ENCODE assay signal across 11 cellular contexts in the genomic region with DNA sequence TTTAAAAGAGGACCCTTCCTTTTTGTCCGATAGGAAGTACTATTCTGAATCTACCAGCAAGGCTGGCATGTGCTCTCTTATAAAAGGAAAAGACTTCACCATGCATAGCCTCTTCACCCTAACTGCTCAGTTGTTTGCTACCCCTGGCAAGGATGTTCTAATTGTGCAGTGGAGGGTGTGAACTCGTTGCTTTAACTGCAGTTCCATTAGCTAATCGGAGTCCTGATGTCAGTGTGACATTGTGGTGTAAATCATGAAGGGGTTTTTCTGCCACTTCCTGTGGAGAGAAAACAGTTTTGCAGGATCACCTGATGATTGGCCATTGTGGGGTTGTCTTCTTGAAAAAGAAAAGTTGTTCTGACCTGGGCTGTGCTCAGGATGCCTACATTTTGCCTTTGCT.
A peak's percentile ranks its signal among the peaks of the same experiment; 100 is the strongest.
DNase-seq lines count a peak whose midpoint lies in the region; ATAC-seq, FAIRE-seq and TF ChIP-seq lines count a peak whose summit lies in the region.
"Had no signal": no experiment of that assay in that cellular context is flagged by ENCODE, and none has a peak within 500 bp of the region (broad histone marks: within the 10 kb centered on the region; RNA-seq: fewer than 3 reads in every experiment).

No MANE protein-coding gene starts in this region.

- intact Hi-C loops in HepG2 (cut with micrococcal nuclease; ENCODE audit: unreplicated experiment) = no loop called here

- no peaks in the 10 kb centered on the region for H3K9me3 ChIP-seq in liver (ENCODE audit: control insufficient read depth in 4 of 4, low read length in 3 of 4)
- no peaks in the 10 kb centered on the region for H3K9me3 ChIP-seq in HepG2 (ENCODE audit: low read length)
- H3K9me3 ChIP-seq in suprapubic skin = no peaks in the 10 kb centered on the region

- peaks cover 22% of the 10 kb centered on the region for H3K4me1 Mint-ChIP-seq in activated naive CD8-positive, alpha-beta T cell treated with anti-CD3 and anti-CD28 coated beads, Interleukin-2, amount 10 ng/mL, durations not matched to agents 7 days and 5 days
- H3K4me1 Mint-ChIP-seq in stimulated activated naive CD8-positive, alpha-beta T cell treated with anti-CD3 and anti-CD28 coated beads, Interleukin-15, amount 100 ng/mL, for 72 hours = peaks cover 22% of the 10 kb centered on the region

- DNase-seq in HepG2 (ENCODE audit: low spot score) (no peak), suprapubic skin (ENCODE audit: low spot score in 2 of 2) (no peak), foreskin keratinocyte (no peak), GDM1 (lab: John Stamatoyannopoulos, UW) (no peak)
- DNase-seq in activated naive CD8-positive, alpha-beta T cell treated with anti-CD3 and anti-CD28 coated beads, Interleukin-2, amount 10 ng/mL, durations not matched to agents 7 days and 5 days = no peak
- peak; percentile 16 to 43 for DNase-seq in stimulated activated naive CD8-positive, alpha-beta T cell treated with anti-CD3 and anti-CD28 coated beads, Interleukin-15, amount 100 ng/mL, for 72 hours
- DNase-seq: kidney glomerular epithelial cell, NCI-H1694, SW 1271 had no signal

- H3K9ac ChIP-seq in liver (ENCODE audit: low read depth in 1 of 2, low read length in 2 of 2) (peak overlapping the region in 1 of 2 donors; percentile 15), HepG2 (ENCODE audit: insufficient read depth, low read depth, low read length) (no peak overlapping the region)

- H3K4me2 ChIP-seq in HepG2 (ENCODE audit: low read depth, low read length) = no peak overlapping the region

- H3K36me3 ChIP-seq in liver (ENCODE audit: control insufficient read depth in 4 of 4, insufficient read depth in 3 of 4, low read depth in 1 of 4, low read length in 3 of 4) (peaks cover 0 to 10% (median 6%) of the 10 kb centered on the region in 4 donors), HepG2 (replicated peaks in 1 of 2; ENCODE audit: control insufficient read depth in 1 of 2, insufficient read depth in 2 of 2, low read length in 2 of 2) (no peaks in the 10 kb centered on the region), suprapubic skin (no peaks in the 10 kb centered on the region)

- H3K79me2 ChIP-seq in HepG2 (ENCODE audit: insufficient read depth, low read length) = no peaks in the 10 kb centered on the region

- H3K4me3 ChIP-seq in liver (ENCODE audit: low read depth in 1 of 3, low read length in 3 of 3) = no peak overlapping the region
- no peak overlapping the region for H3K4me3 ChIP-seq in HepG2 (replicated peaks in 1 of 3; ENCODE audit: insufficient read depth in 1 of 3, low read depth in 2 of 3, low read length in 3 of 3)
- no peak overlapping the region for H3K4me3 ChIP-seq in suprapubic skin

- H3K27ac Mint-ChIP-seq in activated naive CD8-positive, alpha-beta T cell treated with anti-CD3 and anti-CD28 coated beads, Interleukin-2, amount 10 ng/mL, durations not matched to agents 7 days and 5 days = peak overlapping the region; percentile 75
- H3K27ac Mint-ChIP-seq in stimulated activated naive CD8-positive, alpha-beta T cell treated with anti-CD3 and anti-CD28 coated beads, Interleukin-15, amount 100 ng/mL, for 72 hours = peak overlapping the region; percentile 87

- H2AFZ ChIP-seq in HepG2 (ENCODE audit: low read length) = no peak overlapping the region

- no peaks in the 10 kb centered on the region for H4K20me1 ChIP-seq in HepG2 (ENCODE audit: insufficient read depth, low read length)

- WGBS in liver = 58% methylated on average over 3 of the region's 3 CpGs
- WGBS in HepG2 (ENCODE audit: low lambda C conversion rate) = 31% methylated on average over 3 of the region's 3 CpGs
- 26% methylated on average over 3 of the region's 3 CpGs for WGBS in suprapubic skin

- H3K27me3 ChIP-seq in liver (ENCODE audit: control insufficient read depth in 4 of 4, insufficient read depth in 4 of 4, low read length in 3 of 4) (no peaks in the 10 kb centered on the region), HepG2 (ENCODE audit: control insufficient read depth in 1 of 2, insufficient read depth in 2 of 2, low read length in 2 of 2) (no peaks in the 10 kb centered on the region), suprapubic skin (no peaks in the 10 kb centered on the region), foreskin keratinocyte (peaks cover 5% of the 10 kb centered on the region)

- BruUV-seq in HepG2 (replicated peaks; lab: Mats Ljungman, UMichigan) = no TSS peak

- H3K4me3 Mint-ChIP-seq in activated naive CD8-positive, alpha-beta T cell treated with anti-CD3 and anti-CD28 coated beads, Interleukin-2, amount 10 ng/mL, durations not matched to agents 7 days and 5 days = peak overlapping the region; percentile 55
- peak overlapping the region; percentile 22 to 46 for H3K4me3 Mint-ChIP-seq in stimulated activated naive CD8-positive, alpha-beta T cell treated with anti-CD3 and anti-CD28 coated beads, Interleukin-15, amount 100 ng/mL, for 72 hours

- no peaks in the 10 kb centered on the region for H3K9me3 Mint-ChIP-seq in activated naive CD8-positive, alpha-beta T cell treated with anti-CD3 and anti-CD28 coated beads, Interleukin-2, amount 10 ng/mL, durations not matched to agents 7 days and 5 days
- no peaks in the 10 kb centered on the region for H3K9me3 Mint-ChIP-seq in stimulated activated naive CD8-positive, alpha-beta T cell treated with anti-CD3 and anti-CD28 coated beads, Interleukin-15, amount 100 ng/mL, for 72 hours

- TF ChIP-seq RAD21 in liver (IDR thresholded peaks at IDR 0.05) (no peak), HepG2 (CRISPR knock-in tag; IDR thresholded peaks at IDR 0.05) (no peak)

- in situ Hi-C loops in HepG2 (cut with HindIII; ENCODE audit: extremely low pct_ligation_motif_present, low pct_unique_long_range_greater_than_20kb) = no loop called here

- H3K4me1 ChIP-seq in liver (ENCODE audit: control insufficient read depth in 4 of 4, insufficient read depth in 4 of 4, low read length in 3 of 4) (peaks cover 17 to 44% (median 33%) of the 10 kb centered on the region in 4 donors), HepG2 (ENCODE audit: insufficient read depth, low read length) (peaks cover 17% of the 10 kb centered on the region), suprapubic skin (no peaks in the 10 kb centered on the region), foreskin keratinocyte (peaks cover 4% of the 10 kb centered on the region)

- peaks cover 4% of the 10 kb centered on the region for H3K27me3 Mint-ChIP-seq in activated naive CD8-positive, alpha-beta T cell treated with anti-CD3 and anti-CD28 coated beads, Interleukin-2, amount 10 ng/mL, durations not matched to agents 7 days and 5 days
- H3K27me3 Mint-ChIP-seq in stimulated activated naive CD8-positive, alpha-beta T cell treated with anti-CD3 and anti-CD28 coated beads, Interleukin-15, amount 100 ng/mL, for 72 hours = peaks cover 6% of the 10 kb centered on the region

- CTCF ChIA-PET in HepG2 (lab: Yijun Ruan, JAX; ENCODE audit: low intra/inter-chr PET ratio, low total read pairs) = no interaction called here

- ATAC-seq in HepG2 (no peak), HG03354 (IDR thresholded peaks at IDR 0.05; ENCODE audit: poor library complexity, severe bottlenecking, unreplicated experiment) (peak; percentile 75), foreskin keratinocyte (no peak)
- ATAC-seq in activated naive CD8-positive, alpha-beta T cell treated with anti-CD3 and anti-CD28 coated beads, Interleukin-2, amount 10 ng/mL, durations not matched to agents 7 days and 5 days (ENCODE audit: low read depth) = peak; percentile 86
- ATAC-seq in stimulated activated naive CD8-positive, alpha-beta T cell treated with anti-CD3 and anti-CD28 coated beads, Interleukin-15, amount 100 ng/mL, for 72 hours = peak; percentile 98

- FAIRE-seq in HepG2 (lab: Jason Lieb, UNC) = no peak

- H3K27ac ChIP-seq in liver (ENCODE audit: low read depth in 1 of 2, low read length in 2 of 2) (peak overlapping the region; percentile 75 to 77), HepG2 (ENCODE audit: extremely low read length, insufficient read depth, low read length) (no peak overlapping the region), suprapubic skin (no peak overlapping the region), foreskin keratinocyte (no peak overlapping the region)

- TF ChIP-seq POLR2A in HepG2 (IDR thresholded peaks at IDR 0.05; ENCODE audit: insufficient read depth in 1 of 2, low read depth in 2 of 2, low read length in 2 of 2) = no peak
- no peak for TF ChIP-seq POLR2A in suprapubic skin (IDR thresholded peaks at IDR 0.05)

- no peaks in the 10 kb centered on the region for H3K36me3 Mint-ChIP-seq in activated naive CD8-positive, alpha-beta T cell treated with anti-CD3 and anti-CD28 coated beads, Interleukin-2, amount 10 ng/mL, durations not matched to agents 7 days and 5 days

- POLR2A ChIA-PET in HepG2 (lab: Yijun Ruan, JAX) = no interaction called here
- POLR2A ChIA-PET in activated naive CD8-positive, alpha-beta T cell treated with anti-CD3 and anti-CD28 coated beads, Interleukin-2, amount 10 ng/mL, durations not matched to agents 7 days and 5 days (lab: Charles Lee) = no interaction called here

- TF ChIP-seq CTCF in liver (IDR thresholded peaks at IDR 0.05; ENCODE audit: low read depth, low read length, missing input control) (no peak), HepG2 (CRISPR knock-in tag; IDR thresholded peaks at IDR 0.05) (no peak), suprapubic skin (IDR thresholded peaks at IDR 0.05) (no peak), foreskin keratinocyte (conservative IDR thresholded peaks at IDR 0.05) (no peak)

- TF ChIP-seq EP300 in HepG2 (IDR thresholded peaks at IDR 0.05; ENCODE audit: low read depth in 2 of 2, low read length in 2 of 2) = no peak
- no peak for TF ChIP-seq EP300 in HepG2 (CRISPR knock-in tag; IDR thresholded peaks at IDR 0.05; ENCODE audit: borderline replicate concordance)
- no peak for TF ChIP-seq EP300 in suprapubic skin (IDR thresholded peaks at IDR 0.05)

TF ChIP-seq in liver, 16 proteins besides CTCF, POLR2A, EP300 and RAD21 (continues in another document):
- no peak for TF ChIP-seq GABPA (IDR thresholded peaks at IDR 0.05 in 1 of 2, conservative IDR thresholded peaks at IDR 0.05 in 1 of 2)
- TF ChIP-seq, protein P1, sequence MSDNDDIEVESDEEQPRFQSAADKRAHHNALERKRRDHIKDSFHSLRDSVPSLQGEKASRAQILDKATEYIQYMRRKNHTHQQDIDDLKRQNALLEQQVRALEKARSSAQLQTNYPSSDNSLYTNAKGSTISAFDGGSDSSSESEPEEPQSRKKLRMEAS (IDR thresholded peaks at IDR 0.05) = no peak
- no peak for TF ChIP-seq FOXA1 (IDR thresholded peaks at IDR 0.05)
- TF ChIP-seq HNF4A (conservative IDR thresholded peaks at IDR 0.05) = no peak
- TF ChIP-seq HNF4G (IDR thresholded peaks at IDR 0.05) = no peak
- TF ChIP-seq SP1 (IDR thresholded peaks at IDR 0.05) = no peak

Comparison
In these comparisons a context has a peak if more than half of its experiments do, and no peak if none do; other contexts are left out.
1. H3K27ac ChIP-seq: peak in liver (2 of 2); none in HepG2 (single experiment), suprapubic skin (single experiment) and foreskin keratinocyte (single experiment).
2. ATAC-seq: peak in HG03354 (single experiment), activated naive CD8-positive, alpha-beta T cell treated with anti-CD3 and anti-CD28 coated beads, Interleukin-2, amount 10 ng/mL, durations not matched to agents 7 days and 5 days (single experiment) and stimulated activated naive CD8-positive, alpha-beta T cell treated with anti-CD3 and anti-CD28 coated beads, Interleukin-15, amount 100 ng/mL, for 72 hours (single experiment); none in HepG2 (single experiment) and foreskin keratinocyte (single experiment).
3. DNase-seq: peak in stimulated activated naive CD8-positive, alpha-beta T cell treated with anti-CD3 and anti-CD28 coated beads, Interleukin-15, amount 100 ng/mL, for 72 hours (2 of 2); none in HepG2 (single experiment), activated naive CD8-positive, alpha-beta T cell treated with anti-CD3 and anti-CD28 coated beads, Interleukin-2, amount 10 ng/mL, durations not matched to agents 7 days and 5 days (single experiment), suprapubic skin (0 of 2), foreskin keratinocyte (0 of 2) and GDM1 (single experiment).